ENCODE assay signal across 1 cellular context in the genomic region with DNA sequence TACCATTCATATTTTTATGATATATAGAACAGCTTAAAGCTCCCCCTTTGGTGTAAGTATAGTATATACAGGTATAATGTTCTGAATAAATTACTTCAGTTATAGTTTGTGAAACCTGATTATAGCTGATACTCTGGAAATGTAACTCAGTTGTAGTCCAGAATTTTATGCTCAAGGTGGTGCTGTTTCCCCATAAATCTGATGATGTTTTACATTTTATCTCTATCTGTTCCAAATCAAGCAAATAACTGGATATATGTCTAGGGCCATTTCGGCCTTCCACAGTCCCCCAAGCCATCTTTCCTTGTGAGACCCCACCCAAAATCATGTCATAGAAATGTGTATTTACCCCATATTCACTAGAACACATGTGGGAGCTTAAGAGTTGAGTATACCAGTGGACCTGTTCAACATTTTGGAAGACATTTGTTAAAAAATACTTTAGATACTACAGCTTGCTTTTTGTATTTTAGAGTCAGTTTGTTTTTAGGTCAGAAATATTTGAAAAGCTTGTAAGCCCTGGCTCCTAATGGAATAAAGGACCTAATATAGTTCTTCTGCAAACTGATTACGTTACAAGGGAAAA.
TF ChIP-seq lines count a peak whose summit lies in the region.

No MANE protein-coding gene starts in this region.

TF ChIP-seq in SK-N-SH, 30 proteins besides CTCF, POLR2A, EP300 and RAD21 (continued from another document):
- TF ChIP-seq, protein P1, sequence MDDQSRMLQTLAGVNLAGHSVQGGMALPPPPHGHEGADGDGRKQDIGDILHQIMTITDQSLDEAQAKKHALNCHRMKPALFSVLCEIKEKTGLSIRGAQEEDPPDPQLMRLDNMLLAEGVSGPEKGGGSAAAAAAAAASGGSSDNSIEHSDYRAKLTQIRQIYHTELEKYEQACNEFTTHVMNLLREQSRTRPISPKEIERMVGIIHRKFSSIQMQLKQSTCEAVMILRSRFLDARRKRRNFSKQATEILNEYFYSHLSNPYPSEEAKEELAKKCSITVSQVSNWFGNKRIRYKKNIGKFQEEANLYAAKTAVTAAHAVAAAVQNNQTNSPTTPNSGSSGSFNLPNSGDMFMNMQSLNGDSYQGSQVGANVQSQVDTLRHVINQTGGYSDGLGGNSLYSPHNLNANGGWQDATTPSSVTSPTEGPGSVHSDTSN (IDR thresholded peaks at IDR 0.05), result no peak
- no peak for TF ChIP-seq SIN3A (IDR thresholded peaks at IDR 0.05; ENCODE audit: borderline replicate concordance, low read depth, low read length)
